In the genomic region with DNA sequence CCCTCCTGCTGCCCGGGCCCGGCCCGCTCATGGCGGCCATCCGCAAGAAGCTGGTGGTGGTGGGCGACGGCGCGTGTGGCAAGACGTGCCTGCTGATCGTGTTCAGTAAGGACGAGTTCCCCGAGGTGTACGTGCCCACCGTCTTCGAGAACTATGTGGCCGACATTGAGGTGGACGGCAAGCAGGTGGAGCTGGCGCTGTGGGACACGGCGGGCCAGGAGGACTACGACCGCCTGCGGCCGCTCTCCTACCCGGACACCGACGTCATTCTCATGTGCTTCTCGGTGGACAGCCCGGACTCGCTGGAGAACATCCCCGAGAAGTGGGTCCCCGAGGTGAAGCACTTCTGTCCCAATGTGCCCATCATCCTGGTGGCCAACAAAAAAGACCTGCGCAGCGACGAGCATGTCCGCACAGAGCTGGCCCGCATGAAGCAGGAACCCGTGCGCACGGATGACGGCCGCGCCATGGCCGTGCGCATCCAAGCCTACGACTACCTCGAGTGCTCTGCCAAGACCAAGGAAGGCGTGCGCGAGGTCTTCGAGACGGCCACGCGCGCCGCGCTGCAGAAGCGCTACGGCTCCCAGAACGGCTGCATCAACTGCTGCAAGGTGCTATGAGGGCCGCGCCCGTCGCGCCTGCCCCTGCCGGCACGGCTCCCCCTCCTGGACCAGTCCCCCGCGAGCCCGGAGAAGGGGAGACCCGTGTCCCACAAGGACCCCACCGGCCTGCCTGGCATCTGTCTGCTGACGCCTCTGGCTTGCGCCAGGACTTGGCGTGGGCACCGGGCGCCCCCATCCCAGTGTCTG, we compare ENCODE assay signal across 8 cellular contexts. TPM values are rescaled to one million over a fixed set of nuclear protein-coding genes. Genes with fewer than 3 reads are reported as not detected.
DNase-seq lines count a peak whose midpoint lies in the region; ATAC-seq and TF ChIP-seq lines count a peak whose summit lies in the region.

No MANE protein-coding gene starts in this region.

- H3F3A ChIP-seq in neural progenitor cell (ENCODE audit: low read depth): peaks cover 25% of the 10 kb centered on the region

- H3K9me3 ChIP-seq in neural progenitor cell (ENCODE audit: low read depth): no peaks in the 10 kb centered on the region

- H3K4me1 ChIP-seq in neural progenitor cell: peaks cover 39% of the 10 kb centered on the region

- H3K27me3 Mint-ChIP-seq in activated T-cell treated with anti-CD3 and anti-CD28 coated beads, Interleukin-2, amount 50 U/mL, for 24 hours: peaks cover 51% of the 10 kb centered on the region
- peaks cover 4% of the 10 kb centered on the region for H3K27me3 Mint-ChIP-seq in neural progenitor cell (ENCODE audit: insufficient read depth, low read depth)

- H3K4me2 ChIP-seq in neural progenitor cell: peak overlapping the region; percentile 83

- no peaks in the 10 kb centered on the region for H3K9me3 Mint-ChIP-seq in activated T-cell treated with anti-CD3 and anti-CD28 coated beads, Interleukin-2, amount 50 U/mL, for 24 hours
- no peaks in the 10 kb centered on the region for H3K9me3 Mint-ChIP-seq in neural progenitor cell

- no peak for TF ChIP-seq CTCF in fibroblast of villous mesenchyme (IDR thresholded peaks at IDR 0.05; ENCODE audit: insufficient read depth, low read depth, low read length)
- TF ChIP-seq CTCF in neural progenitor cell (IDR thresholded peaks at IDR 0.05): no peak

- H3K27ac ChIP-seq in neural progenitor cell: no peak overlapping the region

- peaks cover 31% of the 10 kb centered on the region for H4K20me1 ChIP-seq in neural progenitor cell (ENCODE audit: low read depth)

- no peaks in the 10 kb centered on the region for H3K36me3 Mint-ChIP-seq in activated T-cell treated with anti-CD3 and anti-CD28 coated beads, Interleukin-2, amount 50 U/mL, for 24 hours (ENCODE audit: low read depth)
- H3K36me3 Mint-ChIP-seq in neural progenitor cell: peaks cover 4% of the 10 kb centered on the region

- peak; percentile 54 for DNase-seq in D341Med (ENCODE audit: low spot score)
- DNase-seq in Jurkat, Clone E6-1 (ENCODE audit: low read depth, low spot score): no peak
- DNase-seq in activated T-cell treated with anti-CD3 and anti-CD28 coated beads, Interleukin-2, amount 50 U/mL, for 24 hours: peak; percentile 57
- peak; percentile 50 for DNase-seq in fibroblast of villous mesenchyme (ENCODE audit: low read depth)
- DNase-seq in neural progenitor cell (ENCODE audit: low spot score): peak; percentile 67
- DNase-seq in NCI-H2107 (lab: John Stamatoyannopoulos, UW): no peak
- DNase-seq in NCI-H226: no peak

- peak overlapping the region; percentile 76 for H3K4me3 Mint-ChIP-seq in activated T-cell treated with anti-CD3 and anti-CD28 coated beads, Interleukin-2, amount 50 U/mL, for 24 hours
- peak overlapping the region; percentile 96 for H3K4me3 Mint-ChIP-seq in neural progenitor cell

- ATAC-seq in GM19467 (IDR thresholded peaks at IDR 0.05; ENCODE audit: unreplicated experiment): peak; percentile 5

- H3K79me2 ChIP-seq in neural progenitor cell (ENCODE audit: low read depth): no peaks in the 10 kb centered on the region

- H3K4me1 Mint-ChIP-seq in activated T-cell treated with anti-CD3 and anti-CD28 coated beads, Interleukin-2, amount 50 U/mL, for 24 hours (ENCODE audit: low read depth): peaks cover 10% of the 10 kb centered on the region
- H3K4me1 Mint-ChIP-seq in neural progenitor cell: peaks cover 52% of the 10 kb centered on the region

- peaks cover 76% of the 10 kb centered on the region for H3K27me3 ChIP-seq in neural progenitor cell

- H3K36me3 ChIP-seq in neural progenitor cell: no peaks in the 10 kb centered on the region

- peak overlapping the region; percentile 51 for H2AFZ ChIP-seq in neural progenitor cell (replicated peaks)

- H3K27ac Mint-ChIP-seq in activated T-cell treated with anti-CD3 and anti-CD28 coated beads, Interleukin-2, amount 50 U/mL, for 24 hours: peak overlapping the region; percentile 50
- H3K27ac Mint-ChIP-seq in neural progenitor cell: peak overlapping the region; percentile 74

- H3K9ac ChIP-seq in neural progenitor cell: peak overlapping the region; percentile 42

- peak overlapping the region; percentile 47; the same call in 1 of the 2 replicates for H3K4me3 ChIP-seq in Jurkat, Clone E6-1 (ENCODE audit: low read length)
- H3K4me3 ChIP-seq in fibroblast of villous mesenchyme (ENCODE audit: low read depth, low read length): peak overlapping the region; percentile 94
- peak overlapping the region; percentile 59 for H3K4me3 ChIP-seq in neural progenitor cell

RNA-seq across cellular contexts. Expression of gene RHOB, which starts 0.8 kb away (rescaled TPM):
- 1.1 TPM for polyA plus RNA-seq in Jurkat, Clone E6-1 (2012; ENCODE audit: insufficient read depth, insufficient read length)
- 142 and 195 TPM in 2 replicates for total RNA-seq in fibroblast of villous mesenchyme
- total RNA-seq in neural progenitor cell (ENCODE audit: low replicate concordance): 16.1 and 28.7 TPM in 2 replicates

Comparison
In these comparisons a context has a peak if more than half of its experiments do, and no peak if none do; other contexts are left out.
1. DNase-seq: peak in D341Med (single experiment), activated T-cell treated with anti-CD3 and anti-CD28 coated beads, Interleukin-2, amount 50 U/mL, for 24 hours (single experiment), fibroblast of villous mesenchyme (single experiment) and neural progenitor cell (single experiment); none in Jurkat, Clone E6-1 (single experiment), NCI-H2107 (single experiment) and NCI-H226 (single experiment).
2. Peak in every context shown above with its lines, with median percentiles within 50 percentile points of each other: H3K4me3 ChIP-seq.